10 cellular contexts compared by ENCODE assay signal in the genomic region with DNA sequence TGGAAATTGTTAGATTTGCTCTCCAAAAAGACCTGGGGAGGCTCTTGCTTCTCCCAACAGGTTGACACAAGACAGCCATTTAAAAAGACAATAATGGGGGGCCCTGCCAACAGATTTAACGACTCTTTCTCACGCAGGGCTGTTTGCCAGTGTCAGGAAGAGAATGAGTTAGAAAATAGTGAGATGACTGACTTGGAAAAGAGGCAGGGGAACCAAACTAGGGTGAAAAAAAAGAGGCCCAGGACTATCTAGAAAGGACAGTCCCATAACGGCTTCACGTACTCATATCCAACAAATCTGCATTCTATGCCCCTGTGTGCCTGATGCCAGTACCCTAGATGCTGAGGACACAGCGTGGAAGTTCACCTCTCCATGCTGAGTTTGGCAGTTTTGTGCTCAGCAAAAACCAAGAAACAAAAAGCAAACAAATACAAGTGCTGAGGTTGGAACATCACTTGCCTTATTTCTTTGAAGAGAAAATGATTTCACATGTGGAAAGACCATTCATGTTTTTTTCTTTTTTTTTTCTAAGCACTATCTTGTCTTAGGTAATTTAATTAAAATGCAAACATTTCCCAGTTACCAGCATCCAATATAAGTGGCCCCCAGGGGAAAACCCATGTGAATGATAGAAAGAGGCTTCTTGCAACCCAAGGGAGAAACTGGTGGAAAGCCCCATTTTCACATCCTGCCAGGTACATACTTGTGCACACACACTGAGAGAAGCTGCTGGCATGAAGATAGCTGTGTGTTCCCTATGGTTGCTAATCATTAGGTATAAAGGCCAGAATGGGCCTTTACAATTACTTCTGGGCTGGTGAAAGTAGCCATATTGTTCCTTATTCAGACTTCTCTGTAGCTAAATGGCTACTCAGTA. TPM values are rescaled to one million over a fixed set of nuclear protein-coding genes. Genes with fewer than 3 reads are reported as not detected.
DNase-seq lines count a peak whose midpoint lies in the region; ATAC-seq and TF ChIP-seq lines count a peak whose summit lies in the region.
"Had no signal": no experiment of that assay in that cellular context is flagged by ENCODE, and none has a peak within 500 bp of the region (broad histone marks: within the 10 kb centered on the region; RNA-seq: fewer than 3 reads in every experiment).

No MANE protein-coding gene starts in this region.

- no peak for TF ChIP-seq CTCF in stomach (IDR thresholded peaks at IDR 0.05)

- no peak overlapping the region for H3K27ac ChIP-seq in stomach
- H3K27ac ChIP-seq: cardiac muscle cell had no signal

- 66 to 83% (median 72%) methylated on average over 5 of the region's 5 CpGs for WGBS in stomach, 5 donors

- peak overlapping the region; percentile 65 for H3K4me3 Mint-ChIP-seq in stimulated activated naive CD8-positive, alpha-beta T cell treated with anti-CD3 and anti-CD28 coated beads, Interleukin-15, Interleukin-2, amounts not matched to agents 100 ng/mL and 50 ng/mL, for 24 hours

- no peaks in the 10 kb centered on the region for H3K9me3 Mint-ChIP-seq in stimulated activated naive CD8-positive, alpha-beta T cell treated with anti-CD3 and anti-CD28 coated beads, Interleukin-15, Interleukin-2, amounts not matched to agents 100 ng/mL and 50 ng/mL, for 24 hours

- intact Hi-C loops in stomach (cut with DNase I; ENCODE audit: low total_unique reads): no loop called here

- peaks cover 94% of the 10 kb centered on the region for H3K4me1 Mint-ChIP-seq in stimulated activated naive CD8-positive, alpha-beta T cell treated with anti-CD3 and anti-CD28 coated beads, Interleukin-15, Interleukin-2, amounts not matched to agents 100 ng/mL and 50 ng/mL, for 24 hours (ENCODE audit: low read depth)

- TF ChIP-seq POLR2A in stomach (IDR thresholded peaks at IDR 0.05) (no peak), erythroblast (IDR thresholded peaks at IDR 0.05; ENCODE audit: low read length) (no peak)

- H3K36me3 ChIP-seq in stomach: no peaks in the 10 kb centered on the region
- H3K36me3 ChIP-seq: cardiac muscle cell had no signal

- H3K27me3 Mint-ChIP-seq in stimulated activated naive CD8-positive, alpha-beta T cell treated with anti-CD3 and anti-CD28 coated beads, Interleukin-15, Interleukin-2, amounts not matched to agents 100 ng/mL and 50 ng/mL, for 24 hours: no peaks in the 10 kb centered on the region

- TF ChIP-seq EP300 in stomach (IDR thresholded peaks at IDR 0.05): no peak

- ATAC-seq in HG02943 (IDR thresholded peaks at IDR 0.05; ENCODE audit: low read depth, unreplicated experiment): peak; percentile 68

- peaks cover 10 to 53% (median 24%) of the 10 kb centered on the region in 4 donors for H3K4me1 ChIP-seq in stomach

- DNase-seq in activated CD8-positive, alpha-beta memory T cell treated with anti-CD3 and anti-CD28 coated beads for 24 hours: peak; percentile 69
- no peak for DNase-seq in activated CD8-positive, alpha-beta memory T cell treated with anti-CD3 and anti-CD28 coated beads, Interleukin-2, amount 50 U/mL, for 48 hours
- peak; percentile 43 for DNase-seq in T-helper 22 cell (ENCODE audit: low read depth)
- DNase-seq in stomach: no peak
- no peak for DNase-seq in SKM-1 treated with dmso at 0.1 percent for 144 hours (lab: John Stamatoyannopoulos, UW; ENCODE audit: unreplicated experiment)
- DNase-seq in erythroblast (lab: John Stamatoyannopoulos, UW): no peak
- DNase-seq: NCI-H1048 had no signal

- no peaks in the 10 kb centered on the region for H3K27me3 ChIP-seq in stomach
- H3K27me3 ChIP-seq: cardiac muscle cell had no signal

- H3K4me3 ChIP-seq in stomach: no peak overlapping the region
- H3K4me3 ChIP-seq: cardiac muscle cell had no signal

- no peaks in the 10 kb centered on the region for H3K9me3 ChIP-seq in stomach

- peaks cover 61% of the 10 kb centered on the region for H3K36me3 Mint-ChIP-seq in stimulated activated naive CD8-positive, alpha-beta T cell treated with anti-CD3 and anti-CD28 coated beads, Interleukin-15, Interleukin-2, amounts not matched to agents 100 ng/mL and 50 ng/mL, for 24 hours (ENCODE audit: low read depth)

- H3K27ac Mint-ChIP-seq in stimulated activated naive CD8-positive, alpha-beta T cell treated with anti-CD3 and anti-CD28 coated beads, Interleukin-15, Interleukin-2, amounts not matched to agents 100 ng/mL and 50 ng/mL, for 24 hours: peak overlapping the region; percentile 96

RNA-seq across cellular contexts. Expression of a gene that starts 10.6 kb away (rescaled TPM):
- total RNA-seq in stomach: 10 to 100 TPM in 4 of 5 donors, 1 to 10 TPM in 1; 9.4 to 43.8 (median 28.3) TPM
- polyA plus RNA-seq in stomach: 10 to 100 TPM in 2 of 3 donors, 1 to 10 TPM in 1; 8.8 to 22.3 (median 21.7) TPM

Comparison
In these comparisons a context has a peak if more than half of its experiments do, and no peak if none do; other contexts are left out.
1. DNase-seq: peak in activated CD8-positive, alpha-beta memory T cell treated with anti-CD3 and anti-CD28 coated beads for 24 hours (single experiment) and T-helper 22 cell (single experiment); none in activated CD8-positive, alpha-beta memory T cell treated with anti-CD3 and anti-CD28 coated beads, Interleukin-2, amount 50 U/mL, for 48 hours (single experiment), stomach (single experiment), SKM-1 treated with dmso at 0.1 percent for 144 hours (single experiment) and erythroblast (0 of 2).